8 cellular contexts compared by ENCODE assay signal in the genomic region with DNA sequence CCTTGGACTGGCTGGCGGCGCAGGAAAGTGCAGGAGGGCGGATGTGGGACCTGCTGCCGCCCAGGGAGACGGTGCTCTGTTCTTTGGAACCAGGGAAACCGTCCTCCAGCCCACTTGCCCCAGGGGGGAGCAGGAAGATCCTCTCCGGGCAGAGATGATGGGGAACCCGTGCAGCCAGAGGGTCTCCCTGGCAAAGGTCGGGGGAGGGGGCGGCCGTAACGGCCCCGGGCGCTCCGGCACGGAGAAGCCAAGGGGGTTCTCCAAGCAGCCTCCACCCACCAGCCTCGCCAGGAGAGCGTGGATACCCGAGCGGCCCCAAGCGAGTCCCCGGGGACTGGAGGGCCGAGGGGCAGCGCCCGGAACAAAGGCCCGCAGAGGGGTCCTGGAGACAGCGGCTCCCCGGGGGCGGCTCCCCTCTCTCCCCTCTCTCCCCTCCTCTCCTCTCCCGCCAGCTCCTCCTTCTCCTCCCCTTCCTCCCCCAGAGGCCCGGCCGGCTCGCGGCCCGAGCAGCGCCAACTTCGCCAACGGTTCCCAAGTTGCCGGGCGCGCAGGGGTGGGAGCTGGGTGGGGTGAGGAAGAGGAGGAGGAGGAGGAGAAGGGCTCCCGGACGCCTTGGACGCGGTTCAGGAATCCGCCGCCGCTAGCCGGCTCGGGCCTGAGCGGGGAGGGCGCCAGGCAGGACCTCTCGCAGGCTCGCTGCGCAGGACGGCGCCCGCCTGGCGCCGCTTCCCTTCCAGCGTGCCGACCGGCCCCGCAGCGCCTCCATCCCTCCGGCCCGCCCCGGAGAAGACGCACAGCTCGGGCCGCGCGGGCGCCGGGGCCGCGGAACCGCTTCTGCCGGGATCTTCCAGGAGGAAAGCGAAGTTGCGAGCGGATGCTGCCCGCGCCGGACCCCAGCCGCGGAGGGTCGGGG. TPM values are rescaled to one million over a fixed set of nuclear protein-coding genes. Genes with fewer than 3 reads are reported as not detected.
DNase-seq lines count a peak whose midpoint lies in the region; ATAC-seq, FAIRE-seq and TF ChIP-seq lines count a peak whose summit lies in the region.

A gene with protein sequence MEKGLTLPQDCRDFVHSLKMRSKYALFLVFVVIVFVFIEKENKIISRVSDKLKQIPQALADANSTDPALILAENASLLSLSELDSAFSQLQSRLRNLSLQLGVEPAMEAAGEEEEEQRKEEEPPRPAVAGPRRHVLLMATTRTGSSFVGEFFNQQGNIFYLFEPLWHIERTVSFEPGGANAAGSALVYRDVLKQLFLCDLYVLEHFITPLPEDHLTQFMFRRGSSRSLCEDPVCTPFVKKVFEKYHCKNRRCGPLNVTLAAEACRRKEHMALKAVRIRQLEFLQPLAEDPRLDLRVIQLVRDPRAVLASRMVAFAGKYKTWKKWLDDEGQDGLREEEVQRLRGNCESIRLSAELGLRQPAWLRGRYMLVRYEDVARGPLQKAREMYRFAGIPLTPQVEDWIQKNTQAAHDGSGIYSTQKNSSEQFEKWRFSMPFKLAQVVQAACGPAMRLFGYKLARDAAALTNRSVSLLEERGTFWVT (plus strand): TSS at position 640 of the 913 bp plus-strand sequence. CDS start 41,448 bp downstream, outside the sequence.

- no peaks in the 10 kb centered on the region for H3K27me3 ChIP-seq in A673 (replicated peaks; ENCODE audit: insufficient read depth, low read depth, low read length, poor library complexity)
- H3K27me3 ChIP-seq in muscle layer of duodenum (ENCODE audit: low read depth, low read length), result peaks cover 9% of the 10 kb centered on the region
- H3K27me3 ChIP-seq in Karpas-422 (ENCODE audit: low read length), result no peaks in the 10 kb centered on the region

- no peaks in the 10 kb centered on the region for H3K79me2 ChIP-seq in Karpas-422 (ENCODE audit: low read length)

- H4K20me1 ChIP-seq in Karpas-422 (ENCODE audit: insufficient read depth, low read depth, low read length), result no peaks in the 10 kb centered on the region

- peak within 1 kb of the TSS; percentile 90 for H3K4me3 ChIP-seq in A673 (ENCODE audit: low read depth, low read length, poor library complexity, severe bottlenecking)
- H3K4me3 ChIP-seq in WI38 (ENCODE audit: low read depth, low read length), result peak within 1 kb of the TSS; percentile 81
- H3K4me3 ChIP-seq in muscle layer of duodenum (ENCODE audit: low read depth in 1 of 2, low read length in 2 of 2), result peak within 1 kb of the TSS; percentile 71 to 83
- no peak within 1 kb of the TSS for H3K4me3 ChIP-seq in Karpas-422 (ENCODE audit: low read length)

- H3K4me1 ChIP-seq in A673 (ENCODE audit: insufficient read depth, low read length, poor library complexity, severe bottlenecking) (peaks cover 21% of the 10 kb centered on the region), muscle layer of duodenum (ENCODE audit: control insufficient read depth in 1 of 2, insufficient read depth in 2 of 2, low read length in 2 of 2) (peaks cover 0 to 26% of the 10 kb centered on the region in 2 donors), Karpas-422 (ENCODE audit: low read length) (peaks cover under 1% of the 10 kb centered on the region)

- no peak within 1 kb of the TSS for H2AFZ ChIP-seq in Karpas-422 (ENCODE audit: low read length)

- CTCF ChIA-PET in A673 (lab: Charles Lee), result interaction anchor here (1.7 kb wide), 1 partner anchor 85 kb away, joined by 4 read pairs; no protein-coding TSS in a partner anchor

- TF ChIP-seq POLR2A in GM12891 (IDR thresholded peaks at IDR 0.05; ENCODE audit: low read depth, low read length), result no peak

- no peak for ATAC-seq in HG02981 (IDR thresholded peaks at IDR 0.05; ENCODE audit: unreplicated experiment)

- no peaks in the 10 kb centered on the region for H3K9me2 ChIP-seq in Karpas-422 (replicated peaks; ENCODE audit: insufficient read depth, low read length)

- no peaks in the 10 kb centered on the region for H3K36me3 ChIP-seq in A673 (ENCODE audit: insufficient read depth, low read length, poor library complexity, severe bottlenecking)
- no peaks in the 10 kb centered on the region for H3K36me3 ChIP-seq in muscle layer of duodenum (ENCODE audit: control insufficient read depth in 1 of 2, insufficient read depth in 2 of 2, low read length in 2 of 2)
- H3K36me3 ChIP-seq in Karpas-422 (ENCODE audit: insufficient read depth, low read length), result no peaks in the 10 kb centered on the region

- TF ChIP-seq CTCF in A673 (conservative IDR thresholded peaks at IDR 0.05; ENCODE audit: low read depth, low read length) (no peak), WI38 (IDR thresholded peaks at IDR 0.05; ENCODE audit: low read depth, low read length) (no peak)

- no TSS peak for BruUV-seq in A673 (replicated peaks; lab: Mats Ljungman, UMichigan)

- DNase-seq in A673 (ENCODE audit: low spot score) (peak; percentile 55), GM12891 (ENCODE audit: insufficient read length, low spot score) (peak; percentile 48), fibroblast of gingiva (ENCODE audit: low read depth) (peak; percentile 78), urothelium cell line (ENCODE audit: low spot score) (peak; percentile 82), Karpas-422 (no peak)

- POLR2A ChIA-PET in A673 (lab: Charles Lee; ENCODE audit: low non-redundant PET), result no interaction called here

- H3K9ac ChIP-seq in Karpas-422 (ENCODE audit: low read length), result no peak within 1 kb of the TSS

- H3K27ac ChIP-seq in A673 (ENCODE audit: low read depth, low read length, poor library complexity, severe bottlenecking) (peak within 1 kb of the TSS; percentile 80), muscle layer of duodenum (ENCODE audit: low read length) (peak within 1 kb of the TSS; percentile 86), Karpas-422 (ENCODE audit: low read length) (no peak within 1 kb of the TSS)

- FAIRE-seq in GM12891 (lab: Jason Lieb, UNC) (no peak), urothelium cell line (lab: Jason Lieb, UNC) (peak; percentile 37)

- no peak within 1 kb of the TSS for H3K4me2 ChIP-seq in Karpas-422 (ENCODE audit: low read depth, low read length, poor library complexity, severe bottlenecking)

- intact Hi-C loops in A673 (cut with micrococcal nuclease; ENCODE audit: unreplicated experiment), result no loop called here

- H3K9me3 ChIP-seq in A673 (ENCODE audit: low read depth, low read length, poor library complexity, severe bottlenecking) (no peaks in the 10 kb centered on the region), muscle layer of duodenum (ENCODE audit: control insufficient read depth in 1 of 2, low read length in 2 of 2) (no peaks in the 10 kb centered on the region), Karpas-422 (ENCODE audit: low read length) (no peaks in the 10 kb centered on the region)

TF ChIP-seq in GM12891, 5 proteins besides CTCF, POLR2A, EP300 and RAD21:
- no peak for TF ChIP-seq TAF1 (IDR thresholded peaks at IDR 0.05; ENCODE audit: low read depth, low read length)

RNA-seq across cellular contexts. Expression of the gene that starts here (rescaled TPM):
- total RNA-seq in A673 (2021), result 8.7 and 10.0 TPM in 2 replicates
- 0.03 TPM for polyA plus RNA-seq in GM12891 (2012; ENCODE audit: low read depth, missing spikeins)
- total RNA-seq in Karpas-422 (2014; rRNA removed; shearing (Covaris generic); ENCODE audit: low replicate concordance), result not detected in 2 replicates
